ENCODE assay signal across 18 cellular contexts in genomic region chr12:68998036-68998435, GRCh38.
"Had no signal": no experiment of that assay in that cellular context is flagged by ENCODE, and none has a peak within 500 bp of the region (broad histone marks: within the 10 kb centered on the region; RNA-seq: fewer than 3 reads in every experiment).

No MANE protein-coding gene starts in this region.

- H3K4me1 ChIP-seq: body of pancreas, esophagus muscularis mucosa, right atrium auricular region had no signal

- H3K36me3 ChIP-seq: colonic mucosa, esophagus muscularis mucosa, neutrophil, right atrium auricular region had no signal

- H3K9me3 ChIP-seq: body of pancreas, colonic mucosa, neutrophil, right atrium auricular region had no signal

- DNase-seq: activated naive CD8-positive, alpha-beta T cell treated with anti-CD3 and anti-CD28 coated beads for 36 hours; amygdala; body of pancreas; caudate nucleus; colonic mucosa; effector CD4-positive, alpha-beta T cell; hypothalamus; kidney; left ventricle myocardium superior; mesenchymal stem cell; naive thymus-derived CD8-positive, alpha-beta T cell; small intestine; stimulated activated CD4-positive, alpha-beta T cell treated with anti-CD3 and anti-CD28 coated beads, Interleukin-4, amount 100 ng/mL, for 24 hours; stimulated activated naive CD8-positive, alpha-beta T cell treated with anti-CD3 and anti-CD28 coated beads, Interleukin-15, Interleukin-2, amounts not matched to agents 100 U/mL and 50 U/mL, for 24 hours; trophoblast cell had no signal

- H3K27me3 ChIP-seq: body of pancreas, colonic mucosa, esophagus muscularis mucosa, neutrophil, right atrium auricular region had no signal

- H3K27ac ChIP-seq: body of pancreas, colonic mucosa, esophagus muscularis mucosa, neutrophil, right atrium auricular region had no signal

- H3K4me3 ChIP-seq: body of pancreas, colonic mucosa, esophagus muscularis mucosa, right atrium auricular region had no signal

- FAIRE-seq: kidney, small intestine had no signal
